Comparison of ENCODE assay signal across 25 cellular contexts in the genomic region with DNA sequence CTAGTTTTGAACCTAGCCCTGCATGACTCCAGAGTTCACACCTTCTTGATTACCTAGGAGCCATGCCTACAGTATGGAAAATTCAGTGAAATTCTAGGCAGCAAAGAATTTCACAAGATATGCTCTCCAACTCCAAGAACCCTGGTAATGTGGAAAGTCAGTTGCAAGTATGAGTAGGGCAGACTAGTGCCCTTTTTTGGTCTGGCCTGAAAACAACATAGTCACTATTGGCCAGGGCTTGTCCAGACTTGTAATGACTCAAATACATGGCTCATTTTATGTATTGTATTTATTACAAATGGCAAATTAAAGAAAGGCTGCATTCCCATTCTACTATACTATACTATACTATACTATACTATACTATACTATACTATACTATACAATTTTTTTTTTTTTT.
DNase-seq lines count a peak whose midpoint lies in the region; TF ChIP-seq lines count a peak whose summit lies in the region.
"Had no signal": no experiment of that assay in that cellular context is flagged by ENCODE, and none has a peak within 500 bp of the region (broad histone marks: within the 10 kb centered on the region; RNA-seq: fewer than 3 reads in every experiment).

No MANE protein-coding gene starts in this region.

- no peak overlapping the region for H3K4me3 ChIP-seq in choroid plexus epithelial cell (ENCODE audit: low read depth, low read length)
- H3K4me3 ChIP-seq: A549, left ventricle myocardium inferior, psoas muscle, stomach, transverse colon had no signal

- DNase-seq in AG08396 (ENCODE audit: low spot score): peak; percentile 29
- peak; percentile 71 for DNase-seq in LHCN-M2 (ENCODE audit: low read depth)
- peak; percentile 69 for DNase-seq in choroid plexus epithelial cell (ENCODE audit: low read depth)
- DNase-seq in iris pigment epithelial cell (ENCODE audit: low read depth): peak; percentile 81
- DNase-seq in GDM1 (lab: John Stamatoyannopoulos, UW): no peak
- no peak for DNase-seq in activated T-cell treated with anti-CD3 and anti-CD28 coated beads, Interleukin-2, amount 50 U/mL, for 48 hours
- DNase-seq in NCI-H2107 (lab: John Stamatoyannopoulos, UW): no peak
- no peak for DNase-seq in SKM-1 treated with dmso at 0.1 percent for 144 hours (lab: John Stamatoyannopoulos, UW; ENCODE audit: unreplicated experiment)
- DNase-seq: activated CD4-positive, alpha-beta T cell treated with anti-CD3 and anti-CD28 coated beads for 4 hours; activated effector memory CD4-positive, alpha-beta T cell treated with anti-CD3 and anti-CD28 coated beads, Interleukin-2, amount 50 U/mL, for 16 hours; activated naive CD8-positive, alpha-beta T cell treated with anti-CD3 and anti-CD28 coated beads, Interleukin-2, amount 10 ng/mL, durations not matched to agents 7 days and 5 days; activated T-cell treated with anti-CD3 and anti-CD28 coated beads for 4 hours; effector CD4-positive, alpha-beta T cell; hypothalamus; immature natural killer cell; left ventricle myocardium inferior; natural killer cell; NCI-H1048; NCI-H1930; NCI-H774; occipital lobe; psoas muscle; stomach; transverse colon had no signal

- TF ChIP-seq CTCF in choroid plexus epithelial cell (conservative IDR thresholded peaks at IDR 0.05; ENCODE audit: low read depth, low read length): no peak

Comparison
In these comparisons a context has a peak if more than half of its experiments do, and no peak if none do; other contexts are left out.
1. DNase-seq: peak in AG08396 (single experiment), LHCN-M2 (single experiment), choroid plexus epithelial cell (single experiment) and iris pigment epithelial cell (single experiment); none in GDM1 (single experiment), activated T-cell treated with anti-CD3 and anti-CD28 coated beads, Interleukin-2, amount 50 U/mL, for 48 hours (0 of 2), NCI-H2107 (single experiment) and SKM-1 treated with dmso at 0.1 percent for 144 hours (single experiment).